13 cellular contexts compared by ENCODE assay signal in the genomic region with DNA sequence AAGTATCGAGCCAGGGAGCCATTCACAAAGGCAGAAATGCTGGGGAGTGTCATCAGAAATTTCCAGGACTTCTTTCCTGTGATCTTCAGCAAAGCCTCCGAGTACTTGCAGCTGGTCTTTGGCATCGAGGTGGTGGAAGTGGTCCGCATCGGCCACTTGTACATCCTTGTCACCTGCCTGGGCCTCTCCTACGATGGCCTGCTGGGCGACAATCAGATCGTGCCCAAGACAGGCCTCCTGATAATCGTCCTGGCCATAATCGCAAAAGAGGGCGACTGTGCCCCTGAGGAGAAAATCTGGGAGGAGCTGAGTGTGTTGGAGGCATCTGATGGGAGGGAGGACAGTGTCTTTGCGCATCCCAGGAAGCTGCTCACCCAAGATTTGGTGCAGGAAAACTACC. TPM values are rescaled to one million over a fixed set of nuclear protein-coding genes. Genes with fewer than 3 reads are reported as not detected.
A peak's percentile ranks its signal among the peaks of the same experiment; 100 is the strongest.
DNase-seq lines count a peak whose midpoint lies in the region; ATAC-seq, FAIRE-seq and TF ChIP-seq lines count a peak whose summit lies in the region.
"Not testable (repeated sequence)": the region's sequence is repeated elsewhere in the genome, so short reads cannot be mapped to it uniquely, and the experiment has no call there.
"Had no signal": no experiment of that assay in that cellular context is flagged by ENCODE, and none has a peak within 500 bp of the region (broad histone marks: within the 10 kb centered on the region; RNA-seq: fewer than 3 reads in every experiment).

No MANE protein-coding gene starts in this region.

- not testable (repeated sequence) for H3K9me3 ChIP-seq in kidney (ENCODE audit: control insufficient read depth in 1 of 2, low read length in 2 of 2)

- intact Hi-C loops in activated CD4-positive, alpha-beta T cell treated with anti-CD3 and anti-CD28 coated beads, Interleukin-2, amount 10 ng/mL, durations not matched to agents 24 days and 14 days (cut with micrococcal nuclease); kidney (cut with DNase I); sciatic nerve (cut with DNase I): not testable (repeated sequence)

- not testable (repeated sequence) for H3K27ac ChIP-seq in kidney (ENCODE audit: low read depth in 2 of 2, low read length in 2 of 2)

- H3K4me1 ChIP-seq in kidney (ENCODE audit: control insufficient read depth in 1 of 2, insufficient read depth in 1 of 2, low read depth in 1 of 2, low read length in 2 of 2), result not testable (repeated sequence)

- H3K36me3 Mint-ChIP-seq in activated CD4-positive, alpha-beta T cell treated with anti-CD3 and anti-CD28 coated beads, Interleukin-2, amount 10 ng/mL, durations not matched to agents 24 days and 14 days (ENCODE audit: low read depth); chondrocyte (ENCODE audit: low read depth): not testable (repeated sequence)

- H3K36me3 ChIP-seq in kidney (ENCODE audit: control insufficient read depth in 1 of 2, insufficient read depth in 2 of 2, low read length in 2 of 2), result not testable (repeated sequence)

- H3K9me3 Mint-ChIP-seq in activated CD4-positive, alpha-beta T cell treated with anti-CD3 and anti-CD28 coated beads, Interleukin-2, amount 10 ng/mL, durations not matched to agents 24 days and 14 days, result not testable (repeated sequence)
- peaks cover 22% of the 10 kb centered on the region for H3K9me3 Mint-ChIP-seq in chondrocyte (ENCODE audit: low read depth)

- not testable (repeated sequence) for FAIRE-seq in kidney (lab: Jason Lieb, UNC)

- H3K9ac ChIP-seq in kidney (ENCODE audit: low read length in 2 of 2), result not testable (repeated sequence)

- H3K4me3 Mint-ChIP-seq in activated CD4-positive, alpha-beta T cell treated with anti-CD3 and anti-CD28 coated beads, Interleukin-2, amount 10 ng/mL, durations not matched to agents 24 days and 14 days; chondrocyte (ENCODE audit: unreplicated experiment): not testable (repeated sequence)

- H3K4me1 Mint-ChIP-seq in activated CD4-positive, alpha-beta T cell treated with anti-CD3 and anti-CD28 coated beads, Interleukin-2, amount 10 ng/mL, durations not matched to agents 24 days and 14 days; chondrocyte (ENCODE audit: low read depth): not testable (repeated sequence)

- not testable (repeated sequence) for H3K27me3 Mint-ChIP-seq in activated CD4-positive, alpha-beta T cell treated with anti-CD3 and anti-CD28 coated beads, Interleukin-2, amount 10 ng/mL, durations not matched to agents 24 days and 14 days; chondrocyte (ENCODE audit: low read depth)

- H3K4me3 ChIP-seq in kidney (ENCODE audit: low read length in 2 of 2), result not testable (repeated sequence)

- not testable (repeated sequence) for TF ChIP-seq CTCF in chondrocyte (IDR thresholded peaks at IDR 0.05); kidney (IDR thresholded peaks at IDR 0.05; ENCODE audit: borderline replicate concordance, extremely low read depth, insufficient read depth)

- not testable (repeated sequence) for H3K27ac Mint-ChIP-seq in activated CD4-positive, alpha-beta T cell treated with anti-CD3 and anti-CD28 coated beads, Interleukin-2, amount 10 ng/mL, durations not matched to agents 24 days and 14 days; chondrocyte (ENCODE audit: unreplicated experiment)

- peak; percentile 7 for DNase-seq in activated CD4-positive, alpha-beta T cell treated with anti-CD3 and anti-CD28 coated beads, Interleukin-2, amount 10 ng/mL, durations not matched to agents 24 days and 14 days
- DNase-seq in chondrocyte (ENCODE audit: low spot score), result peak; percentile 40
- DNase-seq in kidney, result peak; percentile 23
- DNase-seq in mesenteric fat pad (ENCODE audit: low spot score), result peak; percentile 82
- peak; percentile 12 for DNase-seq in sciatic nerve (ENCODE audit: low spot score)

- not testable (repeated sequence) for ATAC-seq in sciatic nerve

RNA-seq across cellular contexts. Expression of gene MAGEA12, which starts 3.0 kb away (rescaled TPM):
- total RNA-seq in activated CD4-positive, alpha-beta T cell treated with anti-CD3 and anti-CD28 coated beads, Interleukin-2, amount 10 ng/mL, durations not matched to agents 24 days and 14 days, result not detected in 2 replicates
- total RNA-seq in chondrocyte (not detected in 3 replicates), kidney (not detected), mesenteric fat pad (not detected), sciatic nerve (not detected)
- polyA plus RNA-seq in kidney (ENCODE audit: insufficient read depth, low read depth, low replicate concordance), result not detected
- total RNA-seq: A673; CD4-positive, alpha-beta memory T cell; CD4-positive, CD25-positive, alpha-beta regulatory T cell; CD8-positive, alpha-beta memory T cell; G401; GM12878 had no signal
- polyA plus RNA-seq: AG04450; CD14-positive monocyte; CD4-positive, alpha-beta memory T cell; CD4-positive, CD25-positive, alpha-beta regulatory T cell; CD8-positive, alpha-beta memory T cell had no signal

RNA-seq across cellular contexts. Expression of gene CSAG1, which starts 3.0 kb away (rescaled TPM):
- not detected in 2 replicates for total RNA-seq in activated CD4-positive, alpha-beta T cell treated with anti-CD3 and anti-CD28 coated beads, Interleukin-2, amount 10 ng/mL, durations not matched to agents 24 days and 14 days
- total RNA-seq in chondrocyte (not detected in 3 replicates), kidney (not detected), mesenteric fat pad (not detected), sciatic nerve (not detected)
- not detected for polyA plus RNA-seq in kidney (ENCODE audit: insufficient read depth, low read depth, low replicate concordance)
- total RNA-seq: A673; CD4-positive, alpha-beta memory T cell; CD4-positive, CD25-positive, alpha-beta regulatory T cell; CD8-positive, alpha-beta memory T cell; G401; GM12878 had no signal
- polyA plus RNA-seq: AG04450; CD14-positive monocyte; CD4-positive, alpha-beta memory T cell; CD4-positive, CD25-positive, alpha-beta regulatory T cell; CD8-positive, alpha-beta memory T cell had no signal

RNA-seq across cellular contexts. Expression of gene MAGEA2, which starts 17.1 kb away (rescaled TPM):
- not detected in 2 replicates for total RNA-seq in activated CD4-positive, alpha-beta T cell treated with anti-CD3 and anti-CD28 coated beads, Interleukin-2, amount 10 ng/mL, durations not matched to agents 24 days and 14 days
- total RNA-seq in chondrocyte (not detected in 3 replicates), kidney (not detected), mesenteric fat pad (not detected), sciatic nerve (not detected)
- not detected for polyA plus RNA-seq in kidney (ENCODE audit: insufficient read depth, low read depth, low replicate concordance)
- total RNA-seq: A673; CD4-positive, alpha-beta memory T cell; CD4-positive, CD25-positive, alpha-beta regulatory T cell; CD8-positive, alpha-beta memory T cell; G401; GM12878 had no signal
- polyA plus RNA-seq: AG04450; CD14-positive monocyte; CD4-positive, alpha-beta memory T cell; CD4-positive, CD25-positive, alpha-beta regulatory T cell; CD8-positive, alpha-beta memory T cell had no signal

RNA-seq across cellular contexts. Expression of gene MAGEA2B, which starts 22.1 kb away (rescaled TPM):
- total RNA-seq in activated CD4-positive, alpha-beta T cell treated with anti-CD3 and anti-CD28 coated beads, Interleukin-2, amount 10 ng/mL, durations not matched to agents 24 days and 14 days, result not detected in 2 replicates
- total RNA-seq in chondrocyte, result not detected in 3 replicates
- not detected for total RNA-seq in kidney
- polyA plus RNA-seq in kidney (ENCODE audit: insufficient read depth, low read depth, low replicate concordance), result not detected
- total RNA-seq in mesenteric fat pad, result not detected
- total RNA-seq in sciatic nerve, result not detected
- total RNA-seq: A673; CD4-positive, alpha-beta memory T cell; CD4-positive, CD25-positive, alpha-beta regulatory T cell; CD8-positive, alpha-beta memory T cell; G401; GM12878 had no signal
- polyA plus RNA-seq: AG04450; CD14-positive monocyte; CD4-positive, alpha-beta memory T cell; CD4-positive, CD25-positive, alpha-beta regulatory T cell; CD8-positive, alpha-beta memory T cell; GM12878 had no signal

RNA-seq across cellular contexts. Expression of gene CSAG3, which starts 22.5 kb away (rescaled TPM):
- 0.80 and 1.1 TPM in 2 replicates for total RNA-seq in activated CD4-positive, alpha-beta T cell treated with anti-CD3 and anti-CD28 coated beads, Interleukin-2, amount 10 ng/mL, durations not matched to agents 24 days and 14 days
- not detected in 3 replicates for total RNA-seq in chondrocyte
- not detected for total RNA-seq in kidney
- not detected for polyA plus RNA-seq in kidney (ENCODE audit: insufficient read depth, low read depth, low replicate concordance)
- total RNA-seq in mesenteric fat pad, result not detected
- not detected for total RNA-seq in sciatic nerve
- total RNA-seq: A673; CD4-positive, alpha-beta memory T cell; CD4-positive, CD25-positive, alpha-beta regulatory T cell; CD8-positive, alpha-beta memory T cell; G401 had no signal
- polyA plus RNA-seq: AG04450; CD14-positive monocyte; CD4-positive, alpha-beta memory T cell; CD8-positive, alpha-beta memory T cell had no signal

Comparison
In these comparisons a context has a peak if more than half of its experiments do, and no peak if none do; other contexts are left out.
1. DNase-seq: peak in every context shown above with its lines; median percentile 82 in mesenteric fat pad; 40 in chondrocyte; 23 in kidney; 12 in sciatic nerve; 7 in activated CD4-positive, alpha-beta T cell treated with anti-CD3 and anti-CD28 coated beads, Interleukin-2, amount 10 ng/mL, durations not matched to agents 24 days and 14 days.